8 cellular contexts compared by ENCODE assay signal in genomic region chr5:180670586-180671359, GRCh38. TPM values are rescaled to one million over a fixed set of nuclear protein-coding genes. Genes with fewer than 3 reads are reported as not detected.
DNase-seq lines count a peak whose midpoint lies in the region; ATAC-seq and TF ChIP-seq lines count a peak whose summit lies in the region.

No MANE protein-coding gene starts in this region.

- TF ChIP-seq CTCF in LNCAP (IDR thresholded peaks at IDR 0.05) (peak; percentile 88), omental fat pad (IDR thresholded peaks at IDR 0.05) (no peak)

- in situ Hi-C loops in T47D (cut with HindIII; ENCODE audit: low pct_unique_long_range_greater_than_20kb, low sequenced_read_pairs): no loop called here

- ATAC-seq in omental fat pad (ENCODE audit: low FRiP score): no peak

- DNase-seq in EL (peak; percentile 36), T follicular helper cell (ENCODE audit: low read depth) (peak; percentile 27), T47D (ENCODE audit: low read depth in 1 of 2, low spot score in 1 of 2) (peak; percentile 79 to 85), left kidney (ENCODE audit: low read depth, low spot score) (peak; percentile 81), posterior vena cava (ENCODE audit: low spot score) (no peak), omental fat pad (ENCODE audit: low spot score) (no peak)
- DNase-seq in stimulated activated CD8-positive, alpha-beta memory T cell treated with anti-CD3 and anti-CD28 coated beads, Interleukin-15, amount 100 ng/mL, for 48 hours (ENCODE audit: low read depth in 2 of 2): peak; percentile 16 to 23

- intact Hi-C loops in posterior vena cava (cut with DNase I): no loop called here

RNA-seq across cellular contexts. Expression of gene FLT4, which starts 21.4 kb away (rescaled TPM):
- total RNA-seq in posterior vena cava (10 to 100 TPM; 18.0 to 29.6 TPM), omental fat pad (10 to 100 TPM in 2 of 4 donors, 1 to 10 TPM in 2; 8.9 to 50.6 (median 15.4) TPM)

Comparison
In these comparisons a context has a peak if more than half of its experiments do, and no peak if none do; other contexts are left out.
1. DNase-seq: peak in EL (single experiment), T follicular helper cell (single experiment), T47D (2 of 2), left kidney (single experiment) and stimulated activated CD8-positive, alpha-beta memory T cell treated with anti-CD3 and anti-CD28 coated beads, Interleukin-15, amount 100 ng/mL, for 48 hours (2 of 2); none in posterior vena cava (single experiment) and omental fat pad (single experiment).